Comparison of ENCODE assay signal across 1 cellular context in the genomic region with DNA sequence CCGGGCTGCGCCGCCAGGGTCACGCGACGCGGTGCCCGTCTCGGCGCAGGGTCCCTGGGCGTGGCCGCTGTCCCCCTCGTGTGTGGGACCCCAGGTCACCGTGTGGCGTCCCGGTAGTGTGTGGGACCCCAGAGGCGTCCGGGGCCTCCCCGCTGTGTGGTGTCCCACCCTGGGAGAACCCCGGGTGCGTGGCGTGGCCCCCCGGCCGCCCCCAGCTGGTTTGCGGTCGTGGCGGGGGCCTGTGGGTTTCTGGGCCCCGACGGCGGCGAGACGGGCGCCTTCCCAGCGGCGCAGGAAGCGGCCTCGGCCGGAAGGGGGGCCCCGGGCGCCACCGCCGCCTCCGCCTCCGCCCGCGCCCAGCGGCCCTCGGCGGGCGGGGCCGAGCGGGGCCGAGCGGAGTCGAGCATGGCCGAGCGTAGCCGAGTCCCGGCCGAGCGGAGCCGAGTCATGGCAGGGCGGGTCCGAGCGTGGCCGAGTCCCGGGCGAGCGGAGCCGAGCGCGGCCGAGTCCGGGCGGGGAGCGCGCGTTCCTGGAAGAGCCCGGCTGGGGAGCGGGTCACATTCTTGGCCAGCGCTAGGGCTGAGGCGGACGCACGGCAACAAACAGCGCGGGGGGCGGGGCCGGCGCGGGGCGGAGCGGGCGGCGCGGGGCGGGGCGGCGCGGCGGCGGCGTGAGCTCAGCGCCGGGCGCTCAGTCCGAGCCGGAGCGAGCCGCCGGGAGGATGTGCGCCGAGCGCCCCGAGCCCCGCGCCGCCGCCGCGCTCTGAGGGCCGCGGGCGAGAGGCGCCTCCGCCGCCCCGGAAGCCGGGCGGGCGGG.
TF ChIP-seq lines count a peak whose summit lies in the region.

No MANE protein-coding gene starts in this region.

TF ChIP-seq in K562, 482 proteins besides CTCF, POLR2A, EP300 and RAD21 (continued from another document and continues in another):
- TF ChIP-seq, protein P1, sequence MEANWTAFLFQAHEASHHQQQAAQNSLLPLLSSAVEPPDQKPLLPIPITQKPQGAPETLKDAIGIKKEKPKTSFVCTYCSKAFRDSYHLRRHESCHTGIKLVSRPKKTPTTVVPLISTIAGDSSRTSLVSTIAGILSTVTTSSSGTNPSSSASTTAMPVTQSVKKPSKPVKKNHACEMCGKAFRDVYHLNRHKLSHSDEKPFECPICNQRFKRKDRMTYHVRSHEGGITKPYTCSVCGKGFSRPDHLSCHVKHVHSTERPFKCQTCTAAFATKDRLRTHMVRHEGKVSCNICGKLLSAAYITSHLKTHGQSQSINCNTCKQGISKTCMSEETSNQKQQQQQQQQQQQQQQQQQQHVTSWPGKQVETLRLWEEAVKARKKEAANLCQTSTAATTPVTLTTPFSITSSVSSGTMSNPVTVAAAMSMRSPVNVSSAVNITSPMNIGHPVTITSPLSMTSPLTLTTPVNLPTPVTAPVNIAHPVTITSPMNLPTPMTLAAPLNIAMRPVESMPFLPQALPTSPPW (CRISPR knock-in tag; IDR thresholded peaks at IDR 0.05) = peak; percentile 98
- TF ChIP-seq TAF7 (tag; IDR thresholded peaks at IDR 0.05) = no peak
- TF ChIP-seq ZNF766 (CRISPR knock-in tag; conservative IDR thresholded peaks at IDR 0.05) = no peak
- TF ChIP-seq CBFA2T3 (IDR thresholded peaks at IDR 0.05) = no peak
- TF ChIP-seq XRCC3 (IDR thresholded peaks at IDR 0.05) = no peak
- TF ChIP-seq GABPA (tag; conservative IDR thresholded peaks at IDR 0.05; ENCODE audit: low read depth) = peak; percentile 94
- TF ChIP-seq, protein P2, sequence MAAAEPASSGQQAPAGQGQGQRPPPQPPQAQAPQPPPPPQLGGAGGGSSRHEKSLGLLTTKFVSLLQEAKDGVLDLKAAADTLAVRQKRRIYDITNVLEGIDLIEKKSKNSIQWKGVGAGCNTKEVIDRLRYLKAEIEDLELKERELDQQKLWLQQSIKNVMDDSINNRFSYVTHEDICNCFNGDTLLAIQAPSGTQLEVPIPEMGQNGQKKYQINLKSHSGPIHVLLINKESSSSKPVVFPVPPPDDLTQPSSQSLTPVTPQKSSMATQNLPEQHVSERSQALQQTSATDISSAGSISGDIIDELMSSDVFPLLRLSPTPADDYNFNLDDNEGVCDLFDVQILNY (CRISPR knock-in tag; IDR thresholded peaks at IDR 0.05) = no peak
- TF ChIP-seq LCOR (CRISPR knock-in tag; IDR thresholded peaks at IDR 0.05) = no peak
- TF ChIP-seq, protein P3, sequence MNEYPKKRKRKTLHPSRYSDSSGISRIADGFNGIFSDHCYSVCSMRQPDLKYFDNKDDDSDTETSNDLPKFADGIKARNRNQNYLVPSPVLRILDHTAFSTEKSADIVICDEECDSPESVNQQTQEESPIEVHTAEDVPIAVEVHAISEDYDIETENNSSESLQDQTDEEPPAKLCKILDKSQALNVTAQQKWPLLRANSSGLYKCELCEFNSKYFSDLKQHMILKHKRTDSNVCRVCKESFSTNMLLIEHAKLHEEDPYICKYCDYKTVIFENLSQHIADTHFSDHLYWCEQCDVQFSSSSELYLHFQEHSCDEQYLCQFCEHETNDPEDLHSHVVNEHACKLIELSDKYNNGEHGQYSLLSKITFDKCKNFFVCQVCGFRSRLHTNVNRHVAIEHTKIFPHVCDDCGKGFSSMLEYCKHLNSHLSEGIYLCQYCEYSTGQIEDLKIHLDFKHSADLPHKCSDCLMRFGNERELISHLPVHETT (CRISPR knock-in tag; conservative IDR thresholded peaks at IDR 0.05 in 1 of 2, IDR thresholded peaks at IDR 0.05 in 1 of 2) = peak in 1 of 2 experiments; percentile 89; a peak in 2 of 4 replicates
- TF ChIP-seq, protein P4, sequence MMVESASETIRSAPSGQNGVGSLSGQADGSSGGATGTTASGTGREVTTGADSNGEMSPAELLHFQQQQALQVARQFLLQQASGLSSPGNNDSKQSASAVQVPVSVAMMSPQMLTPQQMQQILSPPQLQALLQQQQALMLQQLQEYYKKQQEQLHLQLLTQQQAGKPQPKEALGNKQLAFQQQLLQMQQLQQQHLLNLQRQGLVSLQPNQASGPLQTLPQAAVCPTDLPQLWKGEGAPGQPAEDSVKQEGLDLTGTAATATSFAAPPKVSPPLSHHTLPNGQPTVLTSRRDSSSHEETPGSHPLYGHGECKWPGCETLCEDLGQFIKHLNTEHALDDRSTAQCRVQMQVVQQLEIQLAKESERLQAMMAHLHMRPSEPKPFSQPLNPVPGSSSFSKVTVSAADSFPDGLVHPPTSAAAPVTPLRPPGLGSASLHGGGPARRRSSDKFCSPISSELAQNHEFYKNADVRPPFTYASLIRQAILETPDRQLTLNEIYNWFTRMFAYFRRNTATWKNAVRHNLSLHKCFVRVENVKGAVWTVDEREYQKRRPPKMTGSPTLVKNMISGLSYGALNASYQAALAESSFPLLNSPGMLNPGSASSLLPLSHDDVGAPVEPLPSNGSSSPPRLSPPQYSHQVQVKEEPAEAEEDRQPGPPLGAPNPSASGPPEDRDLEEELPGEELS (CRISPR knock-in tag; IDR thresholded peaks at IDR 0.05; ENCODE audit: borderline replicate concordance) = no peak; the same call in 1 of the 2 replicates
- TF ChIP-seq FOXK1 (CRISPR knock-in tag; IDR thresholded peaks at IDR 0.05; ENCODE audit: borderline replicate concordance) = no peak
- TF ChIP-seq CBX8 (IDR thresholded peaks at IDR 0.05; ENCODE audit: borderline replicate concordance, extremely low read depth, low read depth, low read length, poor library complexity, severe bottlenecking) = no peak
- TF ChIP-seq ZBED1 (IDR thresholded peaks at IDR 0.05) = no peak
- TF ChIP-seq HDAC8 (tag; IDR thresholded peaks at IDR 0.05) = no peak
- TF ChIP-seq, protein P5, sequence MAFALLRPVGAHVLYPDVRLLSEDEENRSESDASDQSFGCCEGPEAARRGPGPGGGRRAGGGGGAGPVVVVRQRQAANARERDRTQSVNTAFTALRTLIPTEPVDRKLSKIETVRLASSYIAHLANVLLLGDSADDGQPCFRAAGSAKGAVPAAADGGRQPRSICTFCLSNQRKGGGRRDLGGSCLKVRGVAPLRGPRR (CRISPR knock-in tag; IDR thresholded peaks at IDR 0.05) = no peak
- TF ChIP-seq ZNF561 (CRISPR knock-in tag; conservative IDR thresholded peaks at IDR 0.05) = no peak
- TF ChIP-seq TARDBP (IDR thresholded peaks at IDR 0.05) = no peak
- TF ChIP-seq ZKSCAN8 (CRISPR knock-in tag; IDR thresholded peaks at IDR 0.05) = no peak
- TF ChIP-seq, protein P6, sequence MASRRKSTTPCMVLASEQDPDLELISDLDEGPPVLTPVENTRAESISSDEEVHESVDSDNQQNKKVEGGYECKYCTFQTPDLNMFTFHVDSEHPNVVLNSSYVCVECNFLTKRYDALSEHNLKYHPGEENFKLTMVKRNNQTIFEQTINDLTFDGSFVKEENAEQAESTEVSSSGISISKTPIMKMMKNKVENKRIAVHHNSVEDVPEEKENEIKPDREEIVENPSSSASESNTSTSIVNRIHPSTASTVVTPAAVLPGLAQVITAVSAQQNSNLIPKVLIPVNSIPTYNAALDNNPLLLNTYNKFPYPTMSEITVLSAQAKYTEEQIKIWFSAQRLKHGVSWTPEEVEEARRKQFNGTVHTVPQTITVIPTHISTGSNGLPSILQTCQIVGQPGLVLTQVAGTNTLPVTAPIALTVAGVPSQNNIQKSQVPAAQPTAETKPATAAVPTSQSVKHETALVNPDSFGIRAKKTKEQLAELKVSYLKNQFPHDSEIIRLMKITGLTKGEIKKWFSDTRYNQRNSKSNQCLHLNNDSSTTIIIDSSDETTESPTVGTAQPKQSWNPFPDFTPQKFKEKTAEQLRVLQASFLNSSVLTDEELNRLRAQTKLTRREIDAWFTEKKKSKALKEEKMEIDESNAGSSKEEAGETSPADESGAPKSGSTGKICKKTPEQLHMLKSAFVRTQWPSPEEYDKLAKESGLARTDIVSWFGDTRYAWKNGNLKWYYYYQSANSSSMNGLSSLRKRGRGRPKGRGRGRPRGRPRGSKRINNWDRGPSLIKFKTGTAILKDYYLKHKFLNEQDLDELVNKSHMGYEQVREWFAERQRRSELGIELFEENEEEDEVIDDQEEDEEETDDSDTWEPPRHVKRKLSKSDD (conservative IDR thresholded peaks at IDR 0.05; ENCODE audit: low read length) = no peak
- TF ChIP-seq, protein P7, sequence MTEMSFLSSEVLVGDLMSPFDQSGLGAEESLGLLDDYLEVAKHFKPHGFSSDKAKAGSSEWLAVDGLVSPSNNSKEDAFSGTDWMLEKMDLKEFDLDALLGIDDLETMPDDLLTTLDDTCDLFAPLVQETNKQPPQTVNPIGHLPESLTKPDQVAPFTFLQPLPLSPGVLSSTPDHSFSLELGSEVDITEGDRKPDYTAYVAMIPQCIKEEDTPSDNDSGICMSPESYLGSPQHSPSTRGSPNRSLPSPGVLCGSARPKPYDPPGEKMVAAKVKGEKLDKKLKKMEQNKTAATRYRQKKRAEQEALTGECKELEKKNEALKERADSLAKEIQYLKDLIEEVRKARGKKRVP (CRISPR knock-in tag; IDR thresholded peaks at IDR 0.05) = no peak
- TF ChIP-seq ZC3H4 (CRISPR knock-in tag; IDR thresholded peaks at IDR 0.05; ENCODE audit: borderline replicate concordance) = peak; percentile 73; the same call in 1 of the 2 replicates
- TF ChIP-seq, protein P8, sequence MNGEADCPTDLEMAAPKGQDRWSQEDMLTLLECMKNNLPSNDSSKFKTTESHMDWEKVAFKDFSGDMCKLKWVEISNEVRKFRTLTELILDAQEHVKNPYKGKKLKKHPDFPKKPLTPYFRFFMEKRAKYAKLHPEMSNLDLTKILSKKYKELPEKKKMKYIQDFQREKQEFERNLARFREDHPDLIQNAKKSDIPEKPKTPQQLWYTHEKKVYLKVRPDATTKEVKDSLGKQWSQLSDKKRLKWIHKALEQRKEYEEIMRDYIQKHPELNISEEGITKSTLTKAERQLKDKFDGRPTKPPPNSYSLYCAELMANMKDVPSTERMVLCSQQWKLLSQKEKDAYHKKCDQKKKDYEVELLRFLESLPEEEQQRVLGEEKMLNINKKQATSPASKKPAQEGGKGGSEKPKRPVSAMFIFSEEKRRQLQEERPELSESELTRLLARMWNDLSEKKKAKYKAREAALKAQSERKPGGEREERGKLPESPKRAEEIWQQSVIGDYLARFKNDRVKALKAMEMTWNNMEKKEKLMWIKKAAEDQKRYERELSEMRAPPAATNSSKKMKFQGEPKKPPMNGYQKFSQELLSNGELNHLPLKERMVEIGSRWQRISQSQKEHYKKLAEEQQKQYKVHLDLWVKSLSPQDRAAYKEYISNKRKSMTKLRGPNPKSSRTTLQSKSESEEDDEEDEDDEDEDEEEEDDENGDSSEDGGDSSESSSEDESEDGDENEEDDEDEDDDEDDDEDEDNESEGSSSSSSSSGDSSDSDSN (IDR thresholded peaks at IDR 0.05; ENCODE audit: borderline replicate concordance in 1 of 2, low read depth in 2 of 2, low read length in 2 of 2) = peak in 1 of 2 experiments; percentile 59; a peak in 1 of 4 replicates
- TF ChIP-seq HMG20A (CRISPR knock-in tag; conservative IDR thresholded peaks at IDR 0.05) = no peak
- TF ChIP-seq, protein P9, sequence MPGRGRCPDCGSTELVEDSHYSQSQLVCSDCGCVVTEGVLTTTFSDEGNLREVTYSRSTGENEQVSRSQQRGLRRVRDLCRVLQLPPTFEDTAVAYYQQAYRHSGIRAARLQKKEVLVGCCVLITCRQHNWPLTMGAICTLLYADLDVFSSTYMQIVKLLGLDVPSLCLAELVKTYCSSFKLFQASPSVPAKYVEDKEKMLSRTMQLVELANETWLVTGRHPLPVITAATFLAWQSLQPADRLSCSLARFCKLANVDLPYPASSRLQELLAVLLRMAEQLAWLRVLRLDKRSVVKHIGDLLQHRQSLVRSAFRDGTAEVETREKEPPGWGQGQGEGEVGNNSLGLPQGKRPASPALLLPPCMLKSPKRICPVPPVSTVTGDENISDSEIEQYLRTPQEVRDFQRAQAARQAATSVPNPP (IDR thresholded peaks at IDR 0.05; ENCODE audit: borderline replicate concordance, insufficient read depth, insufficient read length) = no peak
- TF ChIP-seq HDGF (IDR thresholded peaks at IDR 0.05) = no peak
- no peak for TF ChIP-seq RBM15 (IDR thresholded peaks at IDR 0.05; ENCODE audit: insufficient read depth, low read length)
- TF ChIP-seq CSDE1 (IDR thresholded peaks at IDR 0.05) = no peak
- TF ChIP-seq ETV5 (CRISPR knock-in tag; IDR thresholded peaks at IDR 0.05; ENCODE audit: low read depth) = peak; percentile 57; the same call in 1 of the 2 replicates
- no peak for TF ChIP-seq RFX5 (IDR thresholded peaks at IDR 0.05; ENCODE audit: low read depth, low read length)
- peak; percentile 97 for TF ChIP-seq CTBP1 (IDR thresholded peaks at IDR 0.05; ENCODE audit: borderline replicate concordance)
- TF ChIP-seq, protein P10, sequence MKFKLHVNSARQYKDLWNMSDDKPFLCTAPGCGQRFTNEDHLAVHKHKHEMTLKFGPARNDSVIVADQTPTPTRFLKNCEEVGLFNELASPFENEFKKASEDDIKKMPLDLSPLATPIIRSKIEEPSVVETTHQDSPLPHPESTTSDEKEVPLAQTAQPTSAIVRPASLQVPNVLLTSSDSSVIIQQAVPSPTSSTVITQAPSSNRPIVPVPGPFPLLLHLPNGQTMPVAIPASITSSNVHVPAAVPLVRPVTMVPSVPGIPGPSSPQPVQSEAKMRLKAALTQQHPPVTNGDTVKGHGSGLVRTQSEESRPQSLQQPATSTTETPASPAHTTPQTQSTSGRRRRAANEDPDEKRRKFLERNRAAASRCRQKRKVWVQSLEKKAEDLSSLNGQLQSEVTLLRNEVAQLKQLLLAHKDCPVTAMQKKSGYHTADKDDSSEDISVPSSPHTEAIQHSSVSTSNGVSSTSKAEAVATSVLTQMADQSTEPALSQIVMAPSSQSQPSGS (CRISPR knock-in tag; IDR thresholded peaks at IDR 0.05) = no peak
- TF ChIP-seq, protein P11, sequence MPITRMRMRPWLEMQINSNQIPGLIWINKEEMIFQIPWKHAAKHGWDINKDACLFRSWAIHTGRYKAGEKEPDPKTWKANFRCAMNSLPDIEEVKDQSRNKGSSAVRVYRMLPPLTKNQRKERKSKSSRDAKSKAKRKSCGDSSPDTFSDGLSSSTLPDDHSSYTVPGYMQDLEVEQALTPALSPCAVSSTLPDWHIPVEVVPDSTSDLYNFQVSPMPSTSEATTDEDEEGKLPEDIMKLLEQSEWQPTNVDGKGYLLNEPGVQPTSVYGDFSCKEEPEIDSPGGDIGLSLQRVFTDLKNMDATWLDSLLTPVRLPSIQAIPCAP (CRISPR knock-in tag; IDR thresholded peaks at IDR 0.05; ENCODE audit: borderline replicate concordance) = no peak
- TF ChIP-seq, protein P12, sequence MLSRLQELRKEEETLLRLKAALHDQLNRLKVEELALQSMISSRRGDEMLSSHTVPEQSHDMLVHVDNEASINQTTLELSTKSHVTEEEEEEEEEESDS (CRISPR knock-in tag; IDR thresholded peaks at IDR 0.05) = no peak
- TF ChIP-seq ASH1L (IDR thresholded peaks at IDR 0.05; ENCODE audit: borderline replicate concordance, low read depth, partially characterized antibody) = no peak
- TF ChIP-seq TFAM (CRISPR knock-in tag; conservative IDR thresholded peaks at IDR 0.05) = no peak
- TF ChIP-seq, protein P13, sequence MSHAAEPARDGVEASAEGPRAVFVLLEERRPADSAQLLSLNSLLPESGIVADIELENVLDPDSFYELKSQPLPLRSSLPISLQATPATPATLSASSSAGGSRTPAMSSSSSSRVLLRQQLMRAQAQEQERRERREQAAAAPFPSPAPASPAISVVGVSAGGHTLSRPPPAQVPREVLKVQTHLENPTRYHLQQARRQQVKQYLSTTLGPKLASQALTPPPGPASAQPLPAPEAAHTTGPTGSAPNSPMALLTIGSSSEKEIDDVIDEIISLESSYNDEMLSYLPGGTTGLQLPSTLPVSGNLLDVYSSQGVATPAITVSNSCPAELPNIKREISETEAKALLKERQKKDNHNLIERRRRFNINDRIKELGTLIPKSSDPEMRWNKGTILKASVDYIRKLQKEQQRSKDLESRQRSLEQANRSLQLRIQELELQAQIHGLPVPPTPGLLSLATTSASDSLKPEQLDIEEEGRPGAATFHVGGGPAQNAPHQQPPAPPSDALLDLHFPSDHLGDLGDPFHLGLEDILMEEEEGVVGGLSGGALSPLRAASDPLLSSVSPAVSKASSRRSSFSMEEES (CRISPR knock-in tag; IDR thresholded peaks at IDR 0.05) = no peak
- TF ChIP-seq HMG20B (CRISPR knock-in tag; IDR thresholded peaks at IDR 0.05) = no peak
- TF ChIP-seq ZBTB8A (IDR thresholded peaks at IDR 0.05; ENCODE audit: partially characterized antibody) = no peak
